ENCODE assay signal across 28 cellular contexts in genomic region chr11:111966678-111967077, GRCh38. TPM values are rescaled to one million over a fixed set of nuclear protein-coding genes. Genes with fewer than 3 reads are reported as not detected.
"Had no signal": no experiment of that assay in that cellular context is flagged by ENCODE, and none has a peak within 500 bp of the region (broad histone marks: within the 10 kb centered on the region; RNA-seq: fewer than 3 reads in every experiment).

No MANE protein-coding gene starts in this region.

- H3K4me3 ChIP-seq: left ventricle myocardium inferior, lung, neural progenitor cell, psoas muscle, right lobe of liver, smooth muscle cell, testis, thyroid gland, transverse colon, upper lobe of left lung, vagina had no signal

- H3K9ac ChIP-seq: neural progenitor cell, parathyroid adenoma had no signal

- H3K36me3 ChIP-seq: neural progenitor cell, neutrophil, thyroid gland, transverse colon, upper lobe of left lung, vagina had no signal

- DNase-seq: islet precursor cell; left ventricle myocardium inferior; mesendoderm; naive B cell; natural killer cell; nephron progenitor cell; occipital lobe; psoas muscle; right lobe of liver; stimulated activated CD4-positive, alpha-beta T cell treated with anti-CD3 and anti-CD28 coated beads, Interleukin-1b, Interleukin-23, amount 100 ng/mL, for 48 hours; stimulated activated CD4-positive, alpha-beta T cell treated with anti-CD3 and anti-CD28 coated beads, Interleukin-2, amount 100 ng/mL, for 48 hours; stimulated activated CD4-positive, alpha-beta T cell treated with anti-CD3 and anti-CD28 coated beads, Interleukin-4, amount 100 ng/mL, for 4 hours; stimulated activated CD8-positive, alpha-beta memory T cell treated with anti-CD3 and anti-CD28 coated beads, Interleukin-4, amount 100 ng/mL, for 48 hours; stimulated activated naive CD4-positive, alpha-beta T cell treated with Interleukin-2 at 50 U/mL for 16 hours; stimulated activated naive CD8-positive, alpha-beta T cell treated with anti-CD3 and anti-CD28 coated beads, Interleukin-15, amount 100 ng/mL, for 72 hours; testis; thyroid gland; transverse colon; upper lobe of left lung had no signal

- H3K9me3 ChIP-seq: left ventricle myocardium inferior, neutrophil, psoas muscle, right lobe of liver, testis, thyroid gland, transverse colon, upper lobe of left lung, vagina had no signal

- H3K79me2 ChIP-seq: parathyroid adenoma had no signal

- H3K4me2 ChIP-seq: neural progenitor cell, smooth muscle cell had no signal

- H3K27me3 ChIP-seq: neural progenitor cell, neutrophil, right lobe of liver, testis, thyroid gland, transverse colon, upper lobe of left lung, vagina had no signal

- ATAC-seq: natural killer cell; psoas muscle; right lobe of liver; stimulated activated memory B cell treated with anti-CD40 and anti-IgM and Interleukin-4, amounts not matched to agents 10 μg/mL and 1 μg/mL and 100 μg/mL, for 72 hours; stimulated activated naive CD8-positive, alpha-beta T cell treated with anti-CD3 and anti-CD28 coated beads, Interleukin-15, amount 100 ng/mL, for 72 hours had no signal

- H3K27ac ChIP-seq: neural progenitor cell, neutrophil, parathyroid adenoma, psoas muscle, right lobe of liver, testis, thyroid gland, transverse colon, upper lobe of left lung, vagina had no signal

- H3K4me1 ChIP-seq: parathyroid adenoma, psoas muscle, testis, thyroid gland, transverse colon, upper lobe of left lung had no signal

- H2AFZ ChIP-seq: neural progenitor cell, parathyroid adenoma had no signal

RNA-seq across cellular contexts. Expression of gene C11orf52, which starts 48.0 kb away (rescaled TPM):
- total RNA-seq: mononuclear cell, natural killer cell, occipital lobe had no signal

RNA-seq across cellular contexts. Expression of gene HSPB2, which starts 54.1 kb away (rescaled TPM):
- total RNA-seq: mononuclear cell, natural killer cell, osteocyte, smooth muscle cell, testis, vagina had no signal

RNA-seq across cellular contexts. Expression of gene CRYAB, which starts 55.1 kb away (rescaled TPM):
- total RNA-seq: mononuclear cell, natural killer cell had no signal
